Comparison of ENCODE assay signal across 8 cellular contexts in the genomic region with DNA sequence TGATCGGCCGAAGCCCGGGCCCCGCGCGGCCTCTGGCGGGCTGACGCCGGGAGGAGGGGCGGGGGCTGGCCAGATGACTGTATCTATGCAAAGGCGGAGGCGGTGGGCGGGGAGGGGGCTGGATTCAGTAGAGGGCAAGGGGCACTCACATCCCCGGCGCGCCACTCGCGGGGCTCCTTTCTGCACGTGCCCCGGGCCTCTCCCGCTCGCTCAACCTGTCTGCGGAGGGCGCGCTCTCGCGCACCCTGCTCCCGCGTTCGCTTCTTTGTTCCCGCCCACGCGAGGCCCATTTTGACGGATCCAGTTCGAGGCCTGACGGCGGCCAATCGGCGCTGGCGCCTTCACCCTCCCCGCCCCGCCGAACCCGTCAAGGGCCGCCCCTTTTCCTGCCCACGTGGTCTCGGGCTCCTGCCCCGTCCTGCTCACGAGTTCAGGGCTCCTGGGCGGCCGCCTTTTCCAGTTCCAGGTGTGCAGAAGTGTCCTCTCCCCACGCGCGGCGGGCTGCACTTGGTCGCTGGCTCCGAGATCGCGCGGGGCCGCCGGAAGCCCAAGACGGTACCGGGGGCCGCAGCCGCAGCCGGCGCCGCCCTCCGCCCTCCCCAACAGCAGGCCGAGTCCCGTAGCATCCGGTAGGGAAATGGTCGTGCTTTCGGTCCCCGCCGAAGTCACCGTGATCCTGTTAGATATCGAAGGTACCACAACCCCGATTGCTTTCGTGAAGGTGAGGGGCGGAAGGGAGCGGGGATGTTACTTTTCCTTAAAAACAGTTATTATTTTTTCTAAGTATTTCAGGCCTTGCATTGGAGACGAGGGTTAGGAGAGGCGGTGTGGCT. TPM values are rescaled to one million over a fixed set of nuclear protein-coding genes. Genes with fewer than 3 reads are reported as not detected.
DNase-seq lines count a peak whose midpoint lies in the region; ATAC-seq and TF ChIP-seq lines count a peak whose summit lies in the region.

A gene (plus strand): TSS at position 398 of the 833 bp plus-strand sequence. CDS start 240 bp downstream, at position 638.
A gene (minus strand): TSS at position 270 of the 833 bp plus-strand sequence. CDS start 772 bp downstream, outside the sequence.

- no peak for TF ChIP-seq CTCF in uterus (IDR thresholded peaks at IDR 0.05)

- ATAC-seq in HG02885 (IDR thresholded peaks at IDR 0.05; ENCODE audit: poor library complexity, unreplicated experiment) = peak; percentile 70
- ATAC-seq in T-helper 17 cell = peak; percentile 78
- ATAC-seq in left ventricle myocardium superior = peak; percentile 87

- H3K27me3 Mint-ChIP-seq in T-helper 17 cell = no peaks in the 10 kb centered on the region

- peaks cover 6% of the 10 kb centered on the region for H3K36me3 Mint-ChIP-seq in T-helper 17 cell (ENCODE audit: low read depth)

- no peaks in the 10 kb centered on the region for H3K36me3 ChIP-seq in uterus

- no peaks in the 10 kb centered on the region for H3K9me3 ChIP-seq in T-helper 17 cell (ENCODE audit: control insufficient read depth, low read length, poor library complexity, severe bottlenecking)
- no peaks in the 10 kb centered on the region for H3K9me3 ChIP-seq in uterus

- DNase-seq in NCI-H1694 treated with DMSO at 0.1 percent for 48 hours (lab: John Stamatoyannopoulos, UW) (peak; percentile 85), T-helper 17 cell (peak; percentile 91 to 94 (median 94)), amygdala (lab: John Stamatoyannopoulos, UW) (peak; percentile 68 to 98 (median 94)), left ventricle myocardium superior (peak; percentile 98), pulmonary artery endothelial cell (ENCODE audit: low read depth, low spot score) (peak; percentile 73), uterus (peak; percentile 94 to 96)

- intact Hi-C loops in left ventricle myocardium superior (cut with micrococcal nuclease) (no loop called here), uterus (cut with DNase I; ENCODE audit: low total_unique reads) (no loop called here)

- peak within 1 kb of the TSS; percentile 87 to 88 for H3K4me3 ChIP-seq in uterus

- peak within 1 kb of the TSS; percentile 98 for H3K4me3 Mint-ChIP-seq in T-helper 17 cell

- peak; percentile 75 for TF ChIP-seq POLR2A in GM15510 (IDR thresholded peaks at IDR 0.05; ENCODE audit: borderline replicate concordance, extremely low read depth, insufficient read length)
- TF ChIP-seq POLR2A in uterus (IDR thresholded peaks at IDR 0.05) = peak; percentile 74 to 80

- peaks cover 42% of the 10 kb centered on the region for H3K4me1 Mint-ChIP-seq in T-helper 17 cell

- peak within 1 kb of the TSS; percentile 93 to 96 for H3K27ac ChIP-seq in uterus

- H3K4me1 ChIP-seq in uterus = peaks cover 0 to 14% of the 10 kb centered on the region in 2 donors

- peak within 1 kb of the TSS; percentile 97 for H3K27ac Mint-ChIP-seq in T-helper 17 cell

- no peaks in the 10 kb centered on the region for H3K27me3 ChIP-seq in uterus

RNA-seq across cellular contexts. Expression of the first gene that starts in this region (rescaled TPM):
- total RNA-seq in T-helper 17 cell (10 to 100 TPM; 18.3 to 22.4 TPM), left ventricle myocardium superior (14.5 TPM), pulmonary artery endothelial cell (47.8 and 69.3 TPM in 2 replicates), uterus (10 to 100 TPM; 20.5 to 40.2 (median 28.3) TPM)

RNA-seq across cellular contexts. Expression of the second gene that starts in this region (rescaled TPM):
- total RNA-seq in T-helper 17 cell (100 to 1,000 TPM; 339 to 360 TPM), left ventricle myocardium superior (120 TPM), pulmonary artery endothelial cell (166 and 217 TPM in 2 replicates), uterus (100 to 1,000 TPM; 149 to 313 (median 248) TPM)

Comparison
In these comparisons a context has a peak if more than half of its experiments do, and no peak if none do; other contexts are left out.
1. Peak in every context shown above with its lines: DNase-seq, ATAC-seq, H3K4me3 ChIP-seq and H3K27ac ChIP-seq.